Comparison of ENCODE assay signal across 17 cellular contexts in the genomic region with DNA sequence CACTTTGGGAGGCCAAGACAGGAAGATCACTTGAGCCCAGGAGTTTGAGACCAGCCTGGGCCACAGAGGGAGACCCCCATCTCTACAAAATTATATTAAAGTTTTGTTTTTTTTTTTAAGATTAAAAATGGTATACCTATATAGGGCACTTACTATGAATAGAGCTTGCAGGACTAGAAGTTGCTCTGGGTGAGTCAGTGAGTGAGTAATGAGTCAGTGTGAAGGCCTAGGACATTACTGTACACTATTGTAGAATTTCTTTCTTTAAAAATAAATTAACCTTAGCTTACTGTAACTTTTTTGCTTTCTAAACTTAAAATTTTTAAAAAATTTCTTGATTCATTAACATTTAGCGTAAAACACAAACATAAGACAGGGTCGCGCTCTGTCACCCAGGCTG. TPM values are rescaled to one million over a fixed set of nuclear protein-coding genes. Genes with fewer than 3 reads are reported as not detected.
A peak's percentile ranks its signal among the peaks of the same experiment; 100 is the strongest.
DNase-seq lines count a peak whose midpoint lies in the region; ATAC-seq and TF ChIP-seq lines count a peak whose summit lies in the region.
"Had no signal": no experiment of that assay in that cellular context is flagged by ENCODE, and none has a peak within 500 bp of the region (broad histone marks: within the 10 kb centered on the region; RNA-seq: fewer than 3 reads in every experiment).

No MANE protein-coding gene starts in this region.

- TF ChIP-seq EP300 in gastroesophageal sphincter (IDR thresholded peaks at IDR 0.05) = no peak

- H3K36me3 Mint-ChIP-seq in MCF 10A (ENCODE audit: insufficient read depth, unreplicated experiment) = peaks cover 17% of the 10 kb centered on the region
- H3K36me3 Mint-ChIP-seq: natural killer cell treated with Interleukin-12 subunit alpha and Interleukin-12 subunit beta and Interleukin-15 and Interleukin-18, amount 100 ng/mL, for 72 hours had no signal

- WGBS in adrenal gland, 4 donors = 63 to 76% (median 67%) methylated on average over 3 of the region's 3 CpGs
- WGBS in gastroesophageal sphincter (ENCODE audit: low coverage in 1 of 2), 2 donors = 96% methylated on average over 3 of the region's 3 CpGs

- POLR2A ChIA-PET in MCF 10A (lab: Yijun Ruan, JAX) = interaction anchor here (0.6 to 4.4 kb wide), 8 partner anchors 9 to 227 kb away, joined by 3 to 33 read pairs (median 3); a partner anchor contains a TSS

- H3K27me3 Mint-ChIP-seq in MCF 10A (ENCODE audit: insufficient read depth, unreplicated experiment) = no peaks in the 10 kb centered on the region
- H3K27me3 Mint-ChIP-seq: natural killer cell treated with Interleukin-12 subunit alpha and Interleukin-12 subunit beta and Interleukin-15 and Interleukin-18, amount 100 ng/mL, for 72 hours had no signal

- no peaks in the 10 kb centered on the region for H3K27me3 ChIP-seq in breast epithelium
- H3K27me3 ChIP-seq in adrenal gland = no peaks in the 10 kb centered on the region
- H3K27me3 ChIP-seq in gastroesophageal sphincter = no peaks in the 10 kb centered on the region
- H3K27me3 ChIP-seq in lower lobe of right lung (ENCODE audit: low read depth) = no peaks in the 10 kb centered on the region
- H3K27me3 ChIP-seq: cardiac muscle cell, SJCRH30, transverse colon had no signal

- no peak for TF ChIP-seq CTCF in MCF 10A (IDR thresholded peaks at IDR 0.05; ENCODE audit: unreplicated experiment)
- TF ChIP-seq CTCF in breast epithelium (IDR thresholded peaks at IDR 0.05) = no peak
- TF ChIP-seq CTCF in adrenal gland (IDR thresholded peaks at IDR 0.05) = no peak
- TF ChIP-seq CTCF in fibroblast of pulmonary artery (IDR thresholded peaks at IDR 0.05; ENCODE audit: low read length, missing control alignments) = no peak
- no peak for TF ChIP-seq CTCF in gastroesophageal sphincter (IDR thresholded peaks at IDR 0.05)
- no peak for TF ChIP-seq CTCF in lower lobe of right lung (IDR thresholded peaks at IDR 0.05)

- H3K4me3 Mint-ChIP-seq in MCF 10A (ENCODE audit: unreplicated experiment) = no peak overlapping the region
- H3K4me3 Mint-ChIP-seq: natural killer cell treated with Interleukin-12 subunit alpha and Interleukin-12 subunit beta and Interleukin-15 and Interleukin-18, amount 100 ng/mL, for 72 hours had no signal

- H3K4me1 ChIP-seq in breast epithelium (peaks cover 14 to 27% of the 10 kb centered on the region in 2 donors), adrenal gland (replicated peaks in 1 of 2) (peaks cover 33 to 59% of the 10 kb centered on the region in 2 donors), gastroesophageal sphincter (peaks cover 8 to 99% (median 29%) of the 10 kb centered on the region in 3 donors), lower lobe of right lung (peaks cover 36% of the 10 kb centered on the region)
- H3K4me1 ChIP-seq: SJCRH30 had no signal

- H3K27ac ChIP-seq in breast epithelium (no peak overlapping the region), adrenal gland (peak overlapping the region in 3 of 5 donors; percentile 66 to 81 (median 68)), gastroesophageal sphincter (peak overlapping the region in 2 of 4 donors; percentile 76 to 78), lower lobe of right lung (no peak overlapping the region)
- H3K27ac ChIP-seq: cardiac muscle cell, SJCRH30, transverse colon had no signal

- no peaks in the 10 kb centered on the region for H3K9me3 Mint-ChIP-seq in MCF 10A (ENCODE audit: unreplicated experiment)
- H3K9me3 Mint-ChIP-seq: natural killer cell treated with Interleukin-12 subunit alpha and Interleukin-12 subunit beta and Interleukin-15 and Interleukin-18, amount 100 ng/mL, for 72 hours had no signal

- H3K4me3 ChIP-seq in breast epithelium = no peak overlapping the region
- H3K4me3 ChIP-seq in adrenal gland = no peak overlapping the region
- H3K4me3 ChIP-seq in fibroblast of pulmonary artery (replicated peaks; ENCODE audit: low read depth, low read length) = no peak overlapping the region
- no peak overlapping the region for H3K4me3 ChIP-seq in gastroesophageal sphincter
- H3K4me3 ChIP-seq in lower lobe of right lung = no peak overlapping the region
- H3K4me3 ChIP-seq: cardiac muscle cell, SJCRH30, transverse colon had no signal

- H3K36me3 ChIP-seq in breast epithelium (no peaks in the 10 kb centered on the region), adrenal gland (replicated peaks in 1 of 2) (no peaks in the 10 kb centered on the region), gastroesophageal sphincter (peaks cover 0 to 11% of the 10 kb centered on the region in 2 donors), lower lobe of right lung (no peaks in the 10 kb centered on the region)
- H3K36me3 ChIP-seq: cardiac muscle cell, transverse colon had no signal

- TF ChIP-seq POLR2A in breast epithelium (IDR thresholded peaks at IDR 0.05) (no peak), adrenal gland (IDR thresholded peaks at IDR 0.05) (no peak), gastroesophageal sphincter (IDR thresholded peaks at IDR 0.05) (no peak)

- CTCF ChIA-PET in MCF 10A (lab: Yijun Ruan, JAX) = interaction anchor here (0.6 to 1.8 kb wide), 6 partner anchors 10 to 321 kb away, joined by 3 to 8 read pairs (median 4); no protein-coding TSS in a partner anchor

- H3K9me3 ChIP-seq in breast epithelium = no peaks in the 10 kb centered on the region
- no peaks in the 10 kb centered on the region for H3K9me3 ChIP-seq in adrenal gland (replicated peaks in 1 of 3)
- no peaks in the 10 kb centered on the region for H3K9me3 ChIP-seq in gastroesophageal sphincter
- no peaks in the 10 kb centered on the region for H3K9me3 ChIP-seq in lower lobe of right lung
- H3K9me3 ChIP-seq: SJCRH30, transverse colon had no signal

- no peak for ATAC-seq in gastroesophageal sphincter
- ATAC-seq in GM21367 (IDR thresholded peaks at IDR 0.05; ENCODE audit: unreplicated experiment) = no peak
- ATAC-seq in lower lobe of right lung = no peak
- ATAC-seq: natural killer cell treated with Interleukin-12 subunit alpha and Interleukin-12 subunit beta and Interleukin-15 and Interleukin-18, amount 100 ng/mL, for 72 hours had no signal

- H3K27ac Mint-ChIP-seq in MCF 10A (ENCODE audit: low read depth, unreplicated experiment) = no peak overlapping the region
- H3K27ac Mint-ChIP-seq: natural killer cell treated with Interleukin-12 subunit alpha and Interleukin-12 subunit beta and Interleukin-15 and Interleukin-18, amount 100 ng/mL, for 72 hours had no signal

- intact Hi-C loops in MCF 10A (cut with micrococcal nuclease) = no loop called here
- intact Hi-C loops in breast epithelium (cut with DNase I; ENCODE audit: low total_unique reads) = loop anchor here (5.0 kb wide), 1 partner anchor 669 kb away; no protein-coding TSS in a partner anchor
- intact Hi-C loops in adrenal gland (cut with DNase I) = no loop called here
- intact Hi-C loops in lower lobe of right lung (cut with DNase I) = no loop called here

- peak; percentile 58 for DNase-seq in MCF 10A (ENCODE audit: unreplicated experiment)
- DNase-seq in breast epithelium (ENCODE audit: low spot score in 2 of 2) = no peak
- peak in 3 of 7 donors; percentile 43 to 49 (median 44) for DNase-seq in adrenal gland
- DNase-seq in fibroblast of pulmonary artery (ENCODE audit: low read depth) = peak; percentile 56
- no peak for DNase-seq in NOMO-1 treated with DMSO at 0.1 percent for 48 hours (lab: John Stamatoyannopoulos, UW; ENCODE audit: unreplicated experiment)
- no peak for DNase-seq in lower lobe of right lung
- DNase-seq: activated CD4-positive, alpha-beta T cell treated with anti-CD3 and anti-CD28 coated beads for 1 hour; DND-41; foreskin melanocyte; GOT3; NCI-H446 treated with DMSO at 0.1 percent for 48 hours; SJCRH30; transverse colon had no signal

- peaks cover 34% of the 10 kb centered on the region for H3K4me1 Mint-ChIP-seq in MCF 10A (ENCODE audit: insufficient read depth, unreplicated experiment)

- BruUV-seq in MCF 10A (replicated peaks; lab: Mats Ljungman, UMichigan) = no TSS peak

RNA-seq across cellular contexts. Expression of a gene that starts 29.7 kb away (rescaled TPM):
- total RNA-seq in MCF 10A (2022) = 18.2 and 21.3 TPM in 2 replicates
- total RNA-seq in breast epithelium = 10 to 100 TPM; 15.2 to 26.3 (median 16.7) TPM
- 10 to 100 TPM; 18.4 to 32.8 (median 23.8) TPM for total RNA-seq in adrenal gland
- 10 to 100 TPM in 1 of 3 donors, 1 to 10 TPM in 2; 7.2 to 16.8 (median 7.3) TPM for polyA plus RNA-seq in adrenal gland
- total RNA-seq in gastroesophageal sphincter = 10 to 100 TPM; 18.3 to 24.6 (median 20.4) TPM
- total RNA-seq in lower lobe of right lung = 13.9 TPM

Comparison
In these comparisons a context has a peak if more than half of its experiments do, and no peak if none do; other contexts are left out.
1. DNase-seq: peak in MCF 10A (single experiment) and fibroblast of pulmonary artery (single experiment); none in breast epithelium (0 of 2), NOMO-1 treated with DMSO at 0.1 percent for 48 hours (single experiment) and lower lobe of right lung (single experiment).
2. H3K27ac ChIP-seq: peak in adrenal gland (3 of 5); none in breast epithelium (0 of 2) and lower lobe of right lung (single experiment).